1 cellular context compared by ENCODE assay signal in the genomic region with DNA sequence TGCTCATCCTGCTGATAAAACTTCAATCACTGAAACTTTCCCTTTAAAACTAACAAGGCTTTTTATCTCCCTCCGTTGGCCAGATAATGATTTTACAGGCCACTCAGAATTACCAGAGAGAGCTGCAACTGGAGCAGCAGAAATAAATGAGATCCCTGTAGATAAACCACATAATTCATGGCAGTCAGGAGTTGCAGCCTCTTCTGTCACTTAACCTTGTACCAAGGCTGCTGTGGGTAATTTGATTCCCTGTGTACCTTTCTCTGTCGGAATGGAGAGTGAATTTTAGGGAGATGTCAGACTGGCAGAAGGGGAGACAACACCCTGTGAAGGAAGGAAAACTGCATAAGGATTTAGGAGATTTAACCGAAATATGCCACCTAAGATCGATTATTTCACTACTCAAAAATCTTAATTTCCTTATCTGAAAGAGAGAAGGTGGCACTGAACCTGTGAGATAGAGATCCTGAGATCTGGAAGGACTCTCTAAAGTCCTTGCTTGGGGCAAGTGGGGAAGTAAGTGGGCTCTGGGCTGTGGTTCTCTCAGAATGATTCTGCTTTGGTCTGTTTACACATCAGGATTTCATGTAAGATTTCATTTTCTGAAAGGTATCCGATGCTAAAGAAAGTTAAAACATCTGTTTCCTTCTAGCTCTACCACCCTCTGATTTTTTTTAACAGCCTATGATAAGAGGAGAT.
TF ChIP-seq lines count a peak whose summit lies in the region.

No MANE protein-coding gene starts in this region.

TF ChIP-seq in WTC11, 78 proteins besides CTCF, POLR2A, EP300 and RAD21 (continued from another document):
- no peak for TF ChIP-seq FOXK1 (CRISPR knock-in tag; IDR thresholded peaks at IDR 0.05)
